In genomic region chr16:30186444-30186781, GRCh38 we compare ENCODE assay signal across 11 cellular contexts. TPM values are rescaled to one million over a fixed set of nuclear protein-coding genes. Genes with fewer than 3 reads are reported as not detected.
DNase-seq lines count a peak whose midpoint lies in the region; ATAC-seq and TF ChIP-seq lines count a peak whose summit lies in the region.
"Had no signal": no experiment of that assay in that cellular context is flagged by ENCODE, and none has a peak within 500 bp of the region (broad histone marks: within the 10 kb centered on the region; RNA-seq: fewer than 3 reads in every experiment).

No MANE protein-coding gene starts in this region.

- no peaks in the 10 kb centered on the region for H3K9me3 ChIP-seq in lower lobe of right lung

- H3K4me1 ChIP-seq in lower lobe of right lung: peaks cover 20% of the 10 kb centered on the region

- peak overlapping the region; percentile 85 to 95 (median 90) for H3K27ac Mint-ChIP-seq in CD14-positive monocyte
- peak overlapping the region; percentile 95 for H3K27ac Mint-ChIP-seq in activated T-helper 17 cell treated with anti-CD3 and anti-CD28 coated beads, Interleukin-2, amount 50 U/mL, for 72 hours

- H3K36me3 Mint-ChIP-seq in CD14-positive monocyte: peaks cover 19 to 34% of the 10 kb centered on the region in 2 donors
- peaks cover 60% of the 10 kb centered on the region for H3K36me3 Mint-ChIP-seq in activated T-helper 17 cell treated with anti-CD3 and anti-CD28 coated beads, Interleukin-2, amount 50 U/mL, for 72 hours (ENCODE audit: low read depth)
- H3K36me3 Mint-ChIP-seq: brain had no signal

- peaks cover 23% of the 10 kb centered on the region for H3K27me3 ChIP-seq in H7 (ENCODE audit: control insufficient read depth, insufficient read depth, low read length)
- no peaks in the 10 kb centered on the region for H3K27me3 ChIP-seq in lower lobe of right lung (ENCODE audit: low read depth)

- DNase-seq in CD14-positive monocyte (ENCODE audit: low spot score): no peak
- DNase-seq in H7: peak; percentile 6
- peak; percentile 43 for DNase-seq in lower lobe of right lung
- DNase-seq in DMS53 (lab: John Stamatoyannopoulos, UW): no peak
- DNase-seq in nucleus accumbens (lab: John Stamatoyannopoulos, UW): no peak
- no peak for DNase-seq in NCI-H1105 treated with DMSO at 0.1 percent for 48 hours (lab: John Stamatoyannopoulos, UW)
- DNase-seq: NCI-H1092 treated with DMSO at 0.1 percent for 48 hours, retina had no signal

- intact Hi-C loops in CD14-positive monocyte (cut with micrococcal nuclease) (no loop called here), lower lobe of right lung (cut with DNase I) (no loop called here)

- H3K9me3 Mint-ChIP-seq in CD14-positive monocyte: no peaks in the 10 kb centered on the region
- no peaks in the 10 kb centered on the region for H3K9me3 Mint-ChIP-seq in activated T-helper 17 cell treated with anti-CD3 and anti-CD28 coated beads, Interleukin-2, amount 50 U/mL, for 72 hours

- no peak overlapping the region for H3K4me3 ChIP-seq in H7 (ENCODE audit: insufficient read depth, low read depth, low read length)
- H3K4me3 ChIP-seq in lower lobe of right lung: peak overlapping the region; percentile 69

- ATAC-seq in activated T-helper 17 cell treated with anti-CD3 and anti-CD28 coated beads, Interleukin-2, amount 50 U/mL, for 72 hours (replicated peaks): no peak
- ATAC-seq in lower lobe of right lung (no peak), GM19023 (IDR thresholded peaks at IDR 0.05; ENCODE audit: unreplicated experiment) (no peak)

- peaks cover 35% of the 10 kb centered on the region for H3K4me1 Mint-ChIP-seq in CD14-positive monocyte
- peaks cover 12% of the 10 kb centered on the region for H3K4me1 Mint-ChIP-seq in activated T-helper 17 cell treated with anti-CD3 and anti-CD28 coated beads, Interleukin-2, amount 50 U/mL, for 72 hours

- TF ChIP-seq CTCF in CD14-positive monocyte (IDR thresholded peaks at IDR 0.05): no peak
- no peak for TF ChIP-seq CTCF in lower lobe of right lung (IDR thresholded peaks at IDR 0.05)

- H3K27me3 Mint-ChIP-seq in CD14-positive monocyte (ENCODE audit: low read depth in 3 of 3): peaks cover 0 to 3% (median 0%) of the 10 kb centered on the region in 3 donors
- H3K27me3 Mint-ChIP-seq in activated T-helper 17 cell treated with anti-CD3 and anti-CD28 coated beads, Interleukin-2, amount 50 U/mL, for 72 hours: no peaks in the 10 kb centered on the region

- H3K36me3 ChIP-seq in H7 (replicated peaks; ENCODE audit: control insufficient read depth, insufficient read depth, low read length): no peaks in the 10 kb centered on the region
- H3K36me3 ChIP-seq in lower lobe of right lung: peaks cover 10% of the 10 kb centered on the region

- H3K4me3 Mint-ChIP-seq in CD14-positive monocyte: peak overlapping the region; percentile 97 to 99
- H3K4me3 Mint-ChIP-seq in activated T-helper 17 cell treated with anti-CD3 and anti-CD28 coated beads, Interleukin-2, amount 50 U/mL, for 72 hours: peak overlapping the region; percentile 97

- H3K27ac ChIP-seq in lower lobe of right lung: peak overlapping the region; percentile 78

RNA-seq across cellular contexts. Expression of gene CORO1A, which starts 3.0 kb away (rescaled TPM):
- polyA plus RNA-seq in CD14-positive monocyte: 1,000 to 10,000 TPM; 1,314 to 1,346 TPM
- total RNA-seq in H7 (2014; rRNA removed; shearing (Covaris generic)): 5.8 and 5.9 TPM in 2 replicates
- 1,000 to 10,000 TPM in 1 of 2 donors, 100 to 1,000 TPM in 1; 649 to 1,196 TPM for total RNA-seq in activated T-helper 17 cell treated with anti-CD3 and anti-CD28 coated beads, Interleukin-2, amount 50 U/mL, for 72 hours
- total RNA-seq in lower lobe of right lung: 76.3 TPM

RNA-seq across cellular contexts. Expression of gene BOLA2B, which starts 7.1 kb away (rescaled TPM):
- polyA plus RNA-seq in CD14-positive monocyte: 100 to 1,000 TPM; 105 to 160 TPM
- 31.2 and 63.1 TPM in 2 replicates for total RNA-seq in H7 (2014; rRNA removed; shearing (Covaris generic))
- total RNA-seq in activated T-helper 17 cell treated with anti-CD3 and anti-CD28 coated beads, Interleukin-2, amount 50 U/mL, for 72 hours: 100 to 1,000 TPM; 100 to 267 TPM
- total RNA-seq in lower lobe of right lung: 51.7 TPM

RNA-seq across cellular contexts. Expression of gene SLX1A, which starts 7.3 kb away (rescaled TPM):
- polyA plus RNA-seq in CD14-positive monocyte: 100 to 1,000 TPM; 162 to 163 TPM
- 81.0 and 83.6 TPM in 2 replicates for total RNA-seq in H7 (2014; rRNA removed; shearing (Covaris generic))
- total RNA-seq in activated T-helper 17 cell treated with anti-CD3 and anti-CD28 coated beads, Interleukin-2, amount 50 U/mL, for 72 hours: 10 to 100 TPM; 34.1 to 69.0 TPM
- total RNA-seq in lower lobe of right lung: 28.6 TPM

RNA-seq across cellular contexts. Expression of gene SULT1A3, which starts 12.6 kb away (rescaled TPM):
- 10 to 100 TPM; 20.9 to 28.3 TPM for polyA plus RNA-seq in CD14-positive monocyte
- 4.2 and 6.5 TPM in 2 replicates for total RNA-seq in H7 (2014; rRNA removed; shearing (Covaris generic))
- total RNA-seq in activated T-helper 17 cell treated with anti-CD3 and anti-CD28 coated beads, Interleukin-2, amount 50 U/mL, for 72 hours: 10 to 100 TPM; 30.9 to 39.5 TPM
- total RNA-seq in lower lobe of right lung: 23.1 TPM

Comparison
In these comparisons a context has a peak if more than half of its experiments do, and no peak if none do; other contexts are left out.
1. DNase-seq: peak in H7 (single experiment) and lower lobe of right lung (single experiment); none in CD14-positive monocyte (single experiment), DMS53 (single experiment), nucleus accumbens (0 of 56) and NCI-H1105 treated with DMSO at 0.1 percent for 48 hours (single experiment).
2. RNA of gene CORO1A, which starts 3.0 kb away (total RNA-seq): 649 to 1,196 TPM in activated T-helper 17 cell treated with anti-CD3 and anti-CD28 coated beads, Interleukin-2, amount 50 U/mL, for 72 hours and 76.3 TPM in lower lobe of right lung (single experiment); 5.8 to 5.9 TPM in H7; every median in the first group is over 10 times any median in the second.